In genomic region chr14:95774265-95775160, GRCh38 we compare ENCODE assay signal across 8 cellular contexts.
DNase-seq lines count a peak whose midpoint lies in the region; ATAC-seq lines count a peak whose summit lies in the region.

No MANE protein-coding gene starts in this region.

- 48 to 49% methylated on average over 28 of the region's 28 CpGs for WGBS in GM23248 (ENCODE audit: low coverage in 1 of 2, low lambda C conversion rate in 2 of 2, missing lambda C conversion rate in 2 of 2), 2 experiments

- H3K4me1 ChIP-seq in GM23248 (ENCODE audit: insufficient read depth), result no peaks in the 10 kb centered on the region

- no peaks in the 10 kb centered on the region for H3K79me2 ChIP-seq in GM23248 (ENCODE audit: insufficient read depth)

- H3K36me3 ChIP-seq in GM23248 (ENCODE audit: low read depth), result no peaks in the 10 kb centered on the region

- no peak overlapping the region for H3K4me3 ChIP-seq in GM23248

- intact Hi-C loops in posterior vena cava (cut with DNase I), result loop anchor here (5.0 to 10.0 kb wide), 2 partner anchors 210 to 212 kb away; no protein-coding TSS in a partner anchor

- ATAC-seq in GM18867 (IDR thresholded peaks at IDR 0.05; ENCODE audit: unreplicated experiment), result no peak
- ATAC-seq in HG02884 (IDR thresholded peaks at IDR 0.05; ENCODE audit: unreplicated experiment), result no peak

- H2AFZ ChIP-seq in GM23248, result no peak overlapping the region

- in situ Hi-C loops in GM23248 (cut with MboI), result no loop called here

- DNase-seq in CD1c-positive myeloid dendritic cell (ENCODE audit: extremely low spot score) (peak; percentile 37), GM23248 (peak; percentile 56), NCI-H748 (lab: John Stamatoyannopoulos, UW; ENCODE audit: unreplicated experiment) (peak; percentile 76), activated T-cell treated with anti-CD3 and anti-CD28 coated beads for 48 hours (ENCODE audit: low read depth) (peak; percentile 41), fibroblast of peridontal ligament (ENCODE audit: extremely low read depth) (peak; percentile 60), posterior vena cava (ENCODE audit: low spot score) (peak; percentile 58)

- no peaks in the 10 kb centered on the region for H3K9me3 ChIP-seq in GM23248 (ENCODE audit: low read depth)

- H3K4me2 ChIP-seq in GM23248 (ENCODE audit: unreplicated experiment), result no peak overlapping the region

- no peak overlapping the region for H3K9ac ChIP-seq in GM23248

- H3F3A ChIP-seq in GM23248 (ENCODE audit: insufficient read depth), result no peaks in the 10 kb centered on the region

- H4K20me1 ChIP-seq in GM23248 (ENCODE audit: insufficient read depth), result no peaks in the 10 kb centered on the region

- H3K9me2 ChIP-seq in GM23248 (ENCODE audit: insufficient read depth), result no peaks in the 10 kb centered on the region

- H3K27me3 ChIP-seq in GM23248 (replicated peaks; ENCODE audit: insufficient read depth), result peaks cover 5% of the 10 kb centered on the region; the same call in 1 of the 2 replicates

- no peak overlapping the region for H3K27ac ChIP-seq in GM23248
